Comparison of ENCODE assay signal across 22 cellular contexts in the genomic region with DNA sequence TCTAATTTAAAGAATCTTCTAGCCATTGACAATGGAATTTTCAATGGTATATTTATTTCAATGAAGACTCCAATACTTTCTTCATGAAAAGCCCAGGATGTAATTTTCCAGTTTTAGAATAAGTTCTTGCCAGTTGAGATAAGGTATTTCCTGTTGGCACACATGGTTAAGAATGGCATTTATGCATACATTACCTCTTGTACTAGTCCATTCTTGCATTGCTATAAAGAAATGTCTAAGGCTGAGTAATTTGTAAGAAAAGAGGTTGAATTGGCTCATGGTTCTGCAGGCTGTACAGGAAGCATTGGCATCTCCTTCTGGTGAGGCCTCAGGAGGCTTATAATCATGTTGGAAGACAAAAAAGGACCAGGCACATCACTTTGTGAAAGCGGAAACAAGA.
"Had no signal": no experiment of that assay in that cellular context is flagged by ENCODE, and none has a peak within 500 bp of the region (broad histone marks: within the 10 kb centered on the region; RNA-seq: fewer than 3 reads in every experiment).

No MANE protein-coding gene starts in this region.

- H3K27me3 Mint-ChIP-seq: type B pancreatic cell had no signal

- H3K4me3 ChIP-seq: dorsolateral prefrontal cortex, esophagus squamous epithelium, lower lobe of right lung, pancreas, prostate gland, right atrium auricular region, smooth muscle cell, stomach, thyroid gland had no signal

- ATAC-seq: left ventricle myocardium superior; lower lobe of right lung; natural killer cell; pancreas; sciatic nerve; stimulated activated effector memory CD8-positive, alpha-beta T cell treated with anti-CD3 and anti-CD28 coated beads, Interleukin-12 subunit alpha, Interleukin-12 subunit beta, amount 100 ng/mL, for 72 hours had no signal

- DNase-seq: dorsolateral prefrontal cortex; effector CD8-positive, alpha-beta T cell; endodermal cell; erythroblast; esophagus squamous epithelium; left ventricle myocardium superior; lower lobe of right lung; natural killer cell; occipital lobe; pancreas; stimulated activated CD4-positive, alpha-beta T cell treated with anti-CD3 and anti-CD28 coated beads, Interleukin-12 subunit alpha, Interleukin-12 subunit beta, amount 100 ng/mL, for 4 hours; stimulated activated CD4-positive, alpha-beta T cell treated with anti-CD3 and anti-CD28 coated beads, Interleukin-1b, Interleukin-23, amount 100 ng/mL, for 48 hours; stimulated activated CD4-positive, alpha-beta T cell treated with anti-CD3 and anti-CD28 coated beads, Interleukin-4, amount 100 ng/mL, for 24 hours; stimulated activated naive CD4-positive, alpha-beta T cell treated with Interleukin-2 at 50 U/mL for 16 hours; stomach; thyroid gland had no signal

- H3K36me3 ChIP-seq: esophagus squamous epithelium, lower lobe of right lung, pancreas, prostate gland, right atrium auricular region, stomach, thyroid gland had no signal

- H3K9me3 ChIP-seq: lower lobe of right lung, pancreas, prostate gland, right atrium auricular region, thyroid gland had no signal

- H3K27ac ChIP-seq: dorsolateral prefrontal cortex, esophagus squamous epithelium, lower lobe of right lung, pancreas, prostate gland, right atrium auricular region, stomach, thyroid gland had no signal

- H3K4me1 Mint-ChIP-seq: endodermal cell; natural killer cell; stimulated activated effector memory CD8-positive, alpha-beta T cell treated with anti-CD3 and anti-CD28 coated beads, Interleukin-12 subunit alpha, Interleukin-12 subunit beta, amount 100 ng/mL, for 72 hours had no signal

- H3K4me2 ChIP-seq: smooth muscle cell had no signal

- H3K4me3 Mint-ChIP-seq: endodermal cell; natural killer cell; stimulated activated effector memory CD8-positive, alpha-beta T cell treated with anti-CD3 and anti-CD28 coated beads, Interleukin-12 subunit alpha, Interleukin-12 subunit beta, amount 100 ng/mL, for 72 hours; type B pancreatic cell had no signal

- H3K36me3 Mint-ChIP-seq: stimulated activated effector memory CD8-positive, alpha-beta T cell treated with anti-CD3 and anti-CD28 coated beads, Interleukin-12 subunit alpha, Interleukin-12 subunit beta, amount 100 ng/mL, for 72 hours; type B pancreatic cell had no signal

- H3K4me1 ChIP-seq: esophagus squamous epithelium, lower lobe of right lung, pancreas, prostate gland, right atrium auricular region, stomach, thyroid gland had no signal

- H3K27me3 ChIP-seq: dorsolateral prefrontal cortex, esophagus squamous epithelium, pancreas, right atrium auricular region, stomach, thyroid gland had no signal

- H3K27ac Mint-ChIP-seq: endodermal cell; natural killer cell; stimulated activated effector memory CD8-positive, alpha-beta T cell treated with anti-CD3 and anti-CD28 coated beads, Interleukin-12 subunit alpha, Interleukin-12 subunit beta, amount 100 ng/mL, for 72 hours; type B pancreatic cell had no signal
